Comparison of ENCODE assay signal across 26 cellular contexts in the genomic region with DNA sequence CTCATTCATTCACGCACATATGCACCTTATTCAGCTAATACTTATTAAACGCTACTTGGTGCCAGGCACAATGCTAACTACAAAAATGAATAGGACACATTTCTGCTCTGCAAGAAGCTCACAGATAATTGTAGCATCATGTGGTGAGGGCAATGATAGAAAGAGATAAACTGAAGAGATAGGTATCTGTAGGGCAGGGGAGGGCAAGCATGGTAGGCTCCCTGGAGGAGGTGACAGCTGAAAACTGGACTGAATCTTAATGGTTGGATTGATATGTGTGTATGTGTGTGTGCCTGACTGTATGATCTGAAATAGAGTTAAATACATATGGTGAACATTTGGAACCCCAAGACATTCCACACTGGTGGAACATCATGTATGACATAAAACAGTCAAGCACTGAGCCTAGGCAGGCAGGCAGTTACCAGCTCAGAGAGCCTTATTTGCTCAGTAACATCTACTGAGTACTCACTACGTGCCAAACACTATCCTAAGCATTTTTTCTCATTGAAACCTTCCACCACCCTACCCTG. TPM values are rescaled to one million over a fixed set of nuclear protein-coding genes. Genes with fewer than 3 reads are reported as not detected.
"Had no signal": no experiment of that assay in that cellular context is flagged by ENCODE, and none has a peak within 500 bp of the region (broad histone marks: within the 10 kb centered on the region; RNA-seq: fewer than 3 reads in every experiment).

No MANE protein-coding gene starts in this region.

- H3K27me3 ChIP-seq: foreskin keratinocyte, gastroesophageal sphincter, heart right ventricle, left lung had no signal

- ATAC-seq: esophagus mucosa; foreskin keratinocyte; gastroesophageal sphincter; heart right ventricle; left cardiac atrium; left lung; left ventricle myocardium superior; lower lobe of right lung; naive thymus-derived CD4-positive, alpha-beta T cell had no signal

- FAIRE-seq: colon, endometrium, frontal cortex, islet of Langerhans, keratinocyte had no signal

- H3K4me1 ChIP-seq: foreskin keratinocyte had no signal

- H3K4me3 Mint-ChIP-seq: naive thymus-derived CD4-positive, alpha-beta T cell had no signal

- H3K4me3 ChIP-seq: coronary artery, dorsolateral prefrontal cortex, gastroesophageal sphincter, heart right ventricle, left lung, lower lobe of right lung had no signal

- H3K27ac Mint-ChIP-seq: naive thymus-derived CD4-positive, alpha-beta T cell had no signal

- H3K27ac ChIP-seq: coronary artery, dorsolateral prefrontal cortex, epithelial cell of prostate, foreskin keratinocyte, gastroesophageal sphincter, heart right ventricle, left lung, lower lobe of right lung had no signal

- H3K36me3 ChIP-seq: gastroesophageal sphincter, heart right ventricle, left lung, lower lobe of right lung had no signal

- DNase-seq: dermis blood vessel endothelial cell; dorsolateral prefrontal cortex; effector CD4-positive, alpha-beta T cell; effector memory CD4-positive, alpha-beta T cell; erythroblast; foreskin keratinocyte; glutamatergic neuron; head of caudate nucleus; heart right ventricle; hippocampal formation; left cardiac atrium; left lung; left ventricle myocardium superior; lower lobe of right lung; mesenchymal stem cell; midbrain; naive thymus-derived CD4-positive, alpha-beta T cell had no signal

- H3K9me3 ChIP-seq: gastroesophageal sphincter, heart right ventricle, left lung, lower lobe of right lung had no signal

RNA-seq across cellular contexts. Expression of a gene that starts 4.8 kb away (rescaled TPM):
- polyA plus RNA-seq: naive thymus-derived CD4-positive, alpha-beta T cell had no signal

RNA-seq across cellular contexts. Expression of a gene that starts 9.5 kb away (rescaled TPM):
- polyA plus RNA-seq: naive thymus-derived CD4-positive, alpha-beta T cell had no signal
